In the genomic region with DNA sequence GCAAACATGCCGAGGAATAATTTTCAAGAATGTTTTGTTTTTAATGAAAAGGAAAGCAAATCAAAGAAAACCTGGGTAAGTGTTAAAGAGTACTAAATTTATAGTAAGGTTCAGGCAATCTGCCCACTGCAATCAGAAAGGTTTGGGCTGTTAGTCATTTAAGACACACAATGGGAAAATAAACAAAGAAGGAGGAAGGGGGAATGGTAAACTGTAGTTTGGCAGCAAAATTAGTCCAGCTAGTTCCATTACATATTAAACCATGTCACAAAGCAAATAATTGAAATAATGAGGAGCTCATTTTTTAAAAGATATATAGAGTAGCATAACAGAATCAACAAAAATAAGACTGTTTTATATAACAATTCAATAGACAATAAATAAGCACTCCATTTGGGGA, we compare ENCODE assay signal across 15 cellular contexts.
DNase-seq lines count a peak whose midpoint lies in the region; ATAC-seq and TF ChIP-seq lines count a peak whose summit lies in the region.
"Had no signal": no experiment of that assay in that cellular context is flagged by ENCODE, and none has a peak within 500 bp of the region (broad histone marks: within the 10 kb centered on the region; RNA-seq: fewer than 3 reads in every experiment).

No MANE protein-coding gene starts in this region.

- no peak overlapping the region for H2BK5ac ChIP-seq in mesenchymal stem cell (ENCODE audit: low read depth, low read length, poor library complexity, severe bottlenecking)

- no peak overlapping the region for H4K91ac ChIP-seq in mesenchymal stem cell (ENCODE audit: low read length)

- no peak overlapping the region for H4K8ac ChIP-seq in mesenchymal stem cell (ENCODE audit: low read length)

- H2BK12ac ChIP-seq in mesenchymal stem cell (ENCODE audit: low read length in 2 of 2) = no peak overlapping the region

- H3K18ac ChIP-seq in mesenchymal stem cell (ENCODE audit: low read depth in 1 of 2, low read length in 2 of 2) = no peak overlapping the region

- peaks cover 0 to 14% of the 10 kb centered on the region in 2 experiments for H3K27me3 ChIP-seq in mesenchymal stem cell (ENCODE audit: control insufficient read depth in 1 of 2, insufficient read depth in 1 of 2, low read length in 2 of 2)
- H3K27me3 ChIP-seq: SJCRH30 had no signal

- peak; percentile 59 for DNase-seq in DMS153 (lab: John Stamatoyannopoulos, UW)
- peak; percentile 36 for DNase-seq in NCI-H1092 treated with DMSO at 0.1 percent for 48 hours (lab: John Stamatoyannopoulos, UW)
- peak; percentile 18 for DNase-seq in astrocyte of the spinal cord (ENCODE audit: low read depth, low spot score)
- DNase-seq in mesenchymal stem cell = peak; percentile 13
- no peak for DNase-seq in left ventricle myocardium superior
- no peak for DNase-seq in iPS-NIHi11 (ENCODE audit: low spot score)
- no peak for DNase-seq in NCI-H2107 (lab: John Stamatoyannopoulos, UW)
- DNase-seq: activated effector memory CD4-positive, alpha-beta T cell treated with Interleukin-2 at 50 U/mL for 16 hours; effector memory CD8-positive, alpha-beta T cell; KBM-7; kidney glomerular epithelial cell; NCI-H1694 treated with DMSO at 0.1 percent for 48 hours; SJCRH30; tibial artery had no signal

- no peak overlapping the region for H3K27ac ChIP-seq in mesenchymal stem cell (ENCODE audit: low read length, poor library complexity, severe bottlenecking)
- H3K27ac ChIP-seq: SJCRH30, tibial artery had no signal

- no peak overlapping the region for H3K9ac ChIP-seq in mesenchymal stem cell (ENCODE audit: low read length)

- no peak overlapping the region for H2AFZ ChIP-seq in mesenchymal stem cell (ENCODE audit: low read depth, low read length)

- ATAC-seq in left ventricle myocardium superior = no peak
- ATAC-seq in HG02981 (IDR thresholded peaks at IDR 0.05; ENCODE audit: unreplicated experiment) = no peak
- ATAC-seq: effector memory CD8-positive, alpha-beta T cell had no signal

- H3K4ac ChIP-seq in mesenchymal stem cell (ENCODE audit: low read depth in 1 of 2, low read length in 2 of 2) = no peak overlapping the region

- no peak overlapping the region for H3K23ac ChIP-seq in mesenchymal stem cell (ENCODE audit: low read length in 2 of 2)

- WGBS in mesenchymal stem cell = 79% methylated on average over 1 of the region's 1 CpG

- in situ Hi-C loops in astrocyte of the spinal cord (cut with HindIII; ENCODE audit: low sequenced_read_pairs) = no loop called here

- no peak overlapping the region for H2BK15ac ChIP-seq in mesenchymal stem cell (ENCODE audit: low read depth, poor library complexity, severe bottlenecking)

- H3K36me3 ChIP-seq in mesenchymal stem cell (ENCODE audit: control insufficient read depth in 1 of 2, insufficient read depth in 2 of 2, low read depth in 1 of 2, low read length in 2 of 2) = no peaks in the 10 kb centered on the region
- H3K36me3 ChIP-seq: SJCRH30, tibial artery had no signal

- H3K4me2 ChIP-seq in mesenchymal stem cell (ENCODE audit: low read length, poor library complexity, severe bottlenecking) = no peak overlapping the region

- H3K4me3 ChIP-seq in astrocyte of the spinal cord (ENCODE audit: low read depth, low read length) = no peak overlapping the region
- no peak overlapping the region for H3K4me3 ChIP-seq in mesenchymal stem cell (ENCODE audit: insufficient read depth in 1 of 2, low read depth in 1 of 2, low read length in 2 of 2)
- H3K4me3 ChIP-seq: SJCRH30, tibial artery had no signal

- H3K14ac ChIP-seq in mesenchymal stem cell (ENCODE audit: low read length in 2 of 2) = no peak overlapping the region

- no peaks in the 10 kb centered on the region for H3K4me1 ChIP-seq in mesenchymal stem cell (ENCODE audit: control insufficient read depth, insufficient read depth, low read depth, low read length)
- H3K4me1 ChIP-seq: SJCRH30, tibial artery had no signal

- no peak overlapping the region for H2AK5ac ChIP-seq in mesenchymal stem cell (ENCODE audit: low read length, severe bottlenecking)

- no peak overlapping the region for H2BK120ac ChIP-seq in mesenchymal stem cell (ENCODE audit: low read depth, low read length)

- no peaks in the 10 kb centered on the region for H3K79me1 ChIP-seq in mesenchymal stem cell (replicated peaks; ENCODE audit: low read length, poor library complexity, severe bottlenecking)

- H3K9me3 ChIP-seq in mesenchymal stem cell (ENCODE audit: control insufficient read depth, low read length) = no peaks in the 10 kb centered on the region
- H3K9me3 ChIP-seq: tibial artery had no signal

- intact Hi-C loops in left ventricle myocardium superior (cut with micrococcal nuclease) = no loop called here

- TF ChIP-seq CTCF in astrocyte of the spinal cord (IDR thresholded peaks at IDR 0.05; ENCODE audit: low read depth, low read length) = no peak

Comparison
In these comparisons a context has a peak if more than half of its experiments do, and no peak if none do; other contexts are left out.
1. DNase-seq: peak in DMS153 (single experiment), NCI-H1092 treated with DMSO at 0.1 percent for 48 hours (single experiment), astrocyte of the spinal cord (single experiment) and mesenchymal stem cell (single experiment); none in left ventricle myocardium superior (single experiment), iPS-NIHi11 (single experiment) and NCI-H2107 (single experiment).